33 cellular contexts compared by ENCODE assay signal in genomic region chr15:81268340-81268739, GRCh38.
"Had no signal": no experiment of that assay in that cellular context is flagged by ENCODE, and none has a peak within 500 bp of the region (broad histone marks: within the 10 kb centered on the region; RNA-seq: fewer than 3 reads in every experiment).

No MANE protein-coding gene starts in this region.

- H3K27ac ChIP-seq: adrenal gland, body of pancreas, brain microvascular endothelial cell, breast epithelium, VCaP had no signal

- ATAC-seq: activated naive CD4-positive, alpha-beta T cell treated with anti-CD3 and anti-CD28 coated beads, Interleukin-2, amount 50 U/mL, for 72 hours; activated T-cell treated with anti-CD3 and anti-CD28 coated beads, Interleukin-2, amount 50 U/mL, for 4 hours; activated T-cell treated with anti-CD3 and anti-CD28 coated beads, Interleukin-2, amount 50 U/mL, for 72 hours; activated T-helper 17 cell treated with anti-CD3 and anti-CD28 coated beads, Interleukin-2, amount 50 U/mL, for 72 hours; body of pancreas had no signal

- H3K9me3 ChIP-seq: adrenal gland, body of pancreas, breast epithelium had no signal

- H3K36me3 ChIP-seq: adrenal gland, brain microvascular endothelial cell, breast epithelium had no signal

- H3K27me3 ChIP-seq: adrenal gland, body of pancreas, brain microvascular endothelial cell, breast epithelium had no signal

- H3K27ac Mint-ChIP-seq: activated B cell treated with CpG ODN at 0.5 μM for 24 hours; activated CD4-positive, alpha-beta memory T cell treated with anti-CD3 and anti-CD28 coated beads for 36 hours; activated CD4-positive, alpha-beta T cell treated with anti-CD3 and anti-CD28 coated beads, Interleukin-2, amount 10 ng/mL, durations not matched to agents 24 days and 14 days; activated naive CD4-positive, alpha-beta T cell treated with anti-CD3 and anti-CD28 coated beads for 36 hours; activated T-cell treated with anti-CD3 and anti-CD28 coated beads, Interleukin-2, amount 50 U/mL, for 72 hours; activated T-helper 17 cell treated with anti-CD3 and anti-CD28 coated beads, Interleukin-2, amount 50 U/mL, for 72 hours; T-helper 1 cell treated with Interleukin-12 subunit alpha and Interleukin-12 subunit beta and Interleukin-4 antibody, amounts not matched to agents 30 μg/mL and 1 μg/mL, for 36 hours; T-helper 2 cell treated with Interferon-gamma antibody and Interleukin-4, amounts not matched to agents 5 μg/mL and 100 μg/mL, for 36 hours had no signal

- H3K9me3 Mint-ChIP-seq: activated B cell treated with CpG ODN at 0.5 μM for 24 hours; activated CD4-positive, alpha-beta memory T cell treated with anti-CD3 and anti-CD28 coated beads for 36 hours; activated CD4-positive, alpha-beta T cell treated with anti-CD3 and anti-CD28 coated beads, Interleukin-2, amount 10 ng/mL, durations not matched to agents 24 days and 14 days; activated naive CD4-positive, alpha-beta T cell treated with anti-CD3 and anti-CD28 coated beads for 36 hours; activated naive CD4-positive, alpha-beta T cell treated with anti-CD3 and anti-CD28 coated beads, Interleukin-2, amount 50 U/mL, for 72 hours; activated T-cell treated with anti-CD3 and anti-CD28 coated beads, Interleukin-2, amount 50 U/mL, for 4 hours; activated T-cell treated with anti-CD3 and anti-CD28 coated beads, Interleukin-2, amount 50 U/mL, for 72 hours; activated T-helper 1 cell treated with anti-CD3 and anti-CD28 coated beads, Interleukin-12 subunit alpha, Interleukin-12 subunit beta, Interleukin-2, Interleukin-4 antibody, amounts not matched to agents 30 ng/mL and 10 ng/mL and 1 ng/mL, durations not matched to agents 14 hours and 24 hours and 36 hours; activated T-helper 17 cell treated with anti-CD3 and anti-CD28 coated beads, Interleukin-2, amount 50 U/mL, for 72 hours; T-helper 1 cell treated with Interleukin-12 subunit alpha and Interleukin-12 subunit beta and Interleukin-4 antibody, amounts not matched to agents 30 μg/mL and 1 μg/mL, for 36 hours; T-helper 2 cell treated with Interferon-gamma antibody and Interleukin-4, amounts not matched to agents 5 μg/mL and 100 μg/mL, for 36 hours had no signal

- H3K27me3 Mint-ChIP-seq: activated B cell treated with CpG ODN at 0.5 μM for 24 hours had no signal

- H3K4me3 Mint-ChIP-seq: activated B cell treated with CpG ODN at 0.5 μM for 24 hours; activated CD4-positive, alpha-beta memory T cell treated with anti-CD3 and anti-CD28 coated beads for 36 hours; activated CD4-positive, alpha-beta T cell treated with anti-CD3 and anti-CD28 coated beads, Interleukin-2, amount 10 ng/mL, durations not matched to agents 24 days and 14 days; activated naive CD4-positive, alpha-beta T cell treated with anti-CD3 and anti-CD28 coated beads for 36 hours; activated T-cell treated with anti-CD3 and anti-CD28 coated beads, Interleukin-2, amount 50 U/mL, for 4 hours; activated T-cell treated with anti-CD3 and anti-CD28 coated beads, Interleukin-2, amount 50 U/mL, for 72 hours; activated T-helper 1 cell treated with anti-CD3 and anti-CD28 coated beads, Interleukin-12 subunit alpha, Interleukin-12 subunit beta, Interleukin-2, Interleukin-4 antibody, amounts not matched to agents 30 ng/mL and 10 ng/mL and 1 ng/mL, durations not matched to agents 14 hours and 24 hours and 36 hours; activated T-helper 17 cell treated with anti-CD3 and anti-CD28 coated beads, Interleukin-2, amount 50 U/mL, for 72 hours; T-helper 1 cell treated with Interleukin-12 subunit alpha and Interleukin-12 subunit beta and Interleukin-4 antibody, amounts not matched to agents 30 μg/mL and 1 μg/mL, for 36 hours; T-helper 2 cell treated with Interferon-gamma antibody and Interleukin-4, amounts not matched to agents 5 μg/mL and 100 μg/mL, for 36 hours had no signal

- H3K4me3 ChIP-seq: adrenal gland, body of pancreas, breast epithelium had no signal

- DNase-seq: activated B cell treated with CpG ODN at 0.5 μM for 24 hours; activated CD4-positive, alpha-beta memory T cell treated with anti-CD3 and anti-CD28 coated beads for 36 hours; activated CD4-positive, alpha-beta T cell treated with anti-CD3 and anti-CD28 coated beads for 4 hours; activated CD4-positive, alpha-beta T cell treated with anti-CD3 and anti-CD28 coated beads, Interleukin-2, amount 50 U/mL, for 1 hour; activated CD4-positive, alpha-beta T cell treated with anti-CD3 and anti-CD28 coated beads, Interleukin-2, amount 50 U/mL, for 4 hours; activated CD4-positive, CD25-positive, alpha-beta regulatory T cell treated with anti-CD3 and anti-CD28 coated beads, Interleukin-2, amount 50 U/mL, for 72 hours; activated CD8-positive, alpha-beta memory T cell treated with anti-CD3 and anti-CD28 coated beads, Interleukin-2, amount 50 U/mL, for 4 hours; activated effector memory CD4-positive, alpha-beta T cell treated with anti-CD3 and anti-CD28 coated beads, Interleukin-2, amount 50 U/mL, for 16 hours; activated gamma-delta T cell treated with Interleukin-2 at 50 U/mL for 16 hours; activated naive CD4-positive, alpha-beta T cell; activated naive CD4-positive, alpha-beta T cell treated with anti-CD3 and anti-CD28 coated beads for 36 hours; activated naive CD4-positive, alpha-beta T cell treated with anti-CD3 and anti-CD28 coated beads, Interleukin-2, amount 50 U/mL, for 16 hours; activated T-cell treated with anti-CD3 and anti-CD28 coated beads for 4 hours; activated T-cell treated with anti-CD3 and anti-CD28 coated beads, Interleukin-2, amount 50 U/mL, for 1 hour; activated T-cell treated with anti-CD3 and anti-CD28 coated beads, Interleukin-2, amount 50 U/mL, for 4 hours; activated T-cell treated with anti-CD3 and anti-CD28 coated beads, Interleukin-2, amount 50 U/mL, for 72 hours; adrenal gland; amniotic stem cell; aorta; body of pancreas; brain microvascular endothelial cell; central memory CD4-positive, alpha-beta T cell; T-helper 1 cell; T-helper 2 cell; T-helper 9 cell had no signal

- H3K36me3 Mint-ChIP-seq: activated CD4-positive, alpha-beta memory T cell treated with anti-CD3 and anti-CD28 coated beads for 36 hours; activated naive CD4-positive, alpha-beta T cell treated with anti-CD3 and anti-CD28 coated beads, Interleukin-2, amount 50 U/mL, for 72 hours had no signal
